In genomic region chr12:31583878-31584277, GRCh38 we compare ENCODE assay signal across 25 cellular contexts. TPM values are rescaled to one million over a fixed set of nuclear protein-coding genes. Genes with fewer than 3 reads are reported as not detected.
DNase-seq lines count a peak whose midpoint lies in the region; ATAC-seq, FAIRE-seq and TF ChIP-seq lines count a peak whose summit lies in the region.
"Had no signal": no experiment of that assay in that cellular context is flagged by ENCODE, and none has a peak within 500 bp of the region (broad histone marks: within the 10 kb centered on the region; RNA-seq: fewer than 3 reads in every experiment).

No MANE protein-coding gene starts in this region.

- POLR2A ChIA-PET in HEK293 (lab: Yijun Ruan, JAX) (interaction anchor here (0.9 kb wide), 1 partner anchor 92 kb away, joined by 3 read pairs; no protein-coding TSS in a partner anchor), PC-3 (lab: Charles Lee; ENCODE audit: unreplicated experiment) (interaction anchor here (0.5 kb wide), 1 partner anchor 72 kb away, joined by 26 read pairs; no protein-coding TSS in a partner anchor)

- BruUV-seq in PC-3 (replicated peaks; lab: Mats Ljungman, UMichigan) = no TSS peak

- DNase-seq in PC-3 (peak; percentile 9), dermis blood vessel endothelial cell (peak; percentile 44), progenitor cell of endocrine pancreas (ENCODE audit: low spot score, unreplicated experiment) (no peak), left lung (no peak), HTR-8/SVneo (ENCODE audit: insufficient read length, low spot score) (no peak)
- no peak for DNase-seq in stimulated activated CD4-positive, alpha-beta T cell treated with anti-CD3 and anti-CD28 coated beads, Interleukin-4, amount 100 ng/mL, for 4 hours
- DNase-seq: C1 segment of cervical spinal cord; CD4-positive, alpha-beta memory T cell; COR-L47; HCEC 1CT; Karpas-422; NCI-H1092 treated with DMSO at 0.1 percent for 48 hours; NCI-H1436; NCI-H187 treated with DMSO at 0.1 percent for 48 hours; NCI-H2171 treated with DMSO at 0.1 percent for 48 hours; NCI-H524; NCI-H774; NK-92 treated with Interleukin-12 subunit alpha and Interleukin-12 subunit beta, amount 100 ng/mL, for 24 hours; PC-9; Right ventricle myocardium superior; RPMI8226 had no signal

- CTCF ChIA-PET in HEK293 (lab: Yijun Ruan, JAX) = interaction anchor here (1.0 kb wide), 1 partner anchor 333 kb away, joined by 3 read pairs; no protein-coding TSS in a partner anchor
- CTCF ChIA-PET in PC-3 (lab: Charles Lee) = no interaction called here

- H3K27ac ChIP-seq in HEK293 (ENCODE audit: extremely low read depth, low read depth, low read length) = no peak overlapping the region
- H3K27ac ChIP-seq in PC-3 (ENCODE audit: low read length) = no peak overlapping the region
- no peak overlapping the region for H3K27ac ChIP-seq in left lung
- H3K27ac ChIP-seq: PC-9 had no signal

- TF ChIP-seq CTCF in HEK293 (tag by site-specific recombination; IDR thresholded peaks at IDR 0.05) = no peak
- no peak for TF ChIP-seq CTCF in PC-3 (conservative IDR thresholded peaks at IDR 0.05; ENCODE audit: low read depth, low read length)
- TF ChIP-seq CTCF in progenitor cell of endocrine pancreas (IDR thresholded peaks at IDR 0.05; ENCODE audit: unreplicated experiment) = no peak
- TF ChIP-seq CTCF in left lung (IDR thresholded peaks at IDR 0.05) = no peak

- H3K9me3 ChIP-seq in HEK293 (ENCODE audit: control insufficient read depth, insufficient read depth, low read depth, low read length) (no peaks in the 10 kb centered on the region), PC-3 (ENCODE audit: low read length) (no peaks in the 10 kb centered on the region), left lung (no peaks in the 10 kb centered on the region)

- peaks cover 4% of the 10 kb centered on the region for H3K36me3 Mint-ChIP-seq in progenitor cell of endocrine pancreas (ENCODE audit: insufficient read depth)
- H3K36me3 Mint-ChIP-seq: CD4-positive, alpha-beta memory T cell had no signal

- no peaks in the 10 kb centered on the region for H3K9me3 Mint-ChIP-seq in progenitor cell of endocrine pancreas (ENCODE audit: low read depth)

- no peaks in the 10 kb centered on the region for H3K27me3 Mint-ChIP-seq in progenitor cell of endocrine pancreas

- peaks cover 34% of the 10 kb centered on the region for H3K79me2 ChIP-seq in PC-3 (ENCODE audit: low read length)

- H3K27ac Mint-ChIP-seq in progenitor cell of endocrine pancreas = peak overlapping the region; percentile 51
- H3K27ac Mint-ChIP-seq: CD4-positive, alpha-beta memory T cell had no signal

- H3K4me2 ChIP-seq in PC-3 (ENCODE audit: low read length) = no peak overlapping the region
- H3K4me2 ChIP-seq: PC-9 had no signal

- no peak overlapping the region for H3K9ac ChIP-seq in PC-3 (ENCODE audit: low read length)

- ATAC-seq in PC-3 (peak; percentile 73), left lung (no peak)

- H3K27me3 ChIP-seq in PC-3 (ENCODE audit: low read length) (no peaks in the 10 kb centered on the region), left lung (no peaks in the 10 kb centered on the region)

- H3K4me1 Mint-ChIP-seq in progenitor cell of endocrine pancreas (ENCODE audit: low read depth) = peaks cover 19% of the 10 kb centered on the region
- H3K4me1 Mint-ChIP-seq: CD4-positive, alpha-beta memory T cell had no signal

- no peaks in the 10 kb centered on the region for H3K9me2 ChIP-seq in PC-3 (replicated peaks; ENCODE audit: low read length)

- intact Hi-C loops in PC-3 (cut with micrococcal nuclease) = loop anchor here (10.0 kb wide), 1 partner anchor 89 kb away; no protein-coding TSS in a partner anchor
- intact Hi-C loops in left lung (cut with DNase I) = no loop called here

- FAIRE-seq in HTR-8/SVneo (lab: Jason Lieb, UNC) = no peak
- FAIRE-seq: A204.1, G401.6, H1 had no signal

- H3F3A ChIP-seq in PC-3 (ENCODE audit: low read length, unreplicated experiment) = no peaks in the 10 kb centered on the region

- H3K4me1 ChIP-seq in HEK293 (ENCODE audit: control insufficient read depth, insufficient read depth, low read length) (peaks cover 15% of the 10 kb centered on the region), PC-3 (ENCODE audit: insufficient read depth, low read length) (peaks cover 7% of the 10 kb centered on the region), left lung (peaks cover 0 to 3% of the 10 kb centered on the region in 2 donors)

- H3K4me3 ChIP-seq in HEK293 (ENCODE audit: low read depth, low read length) = no peak overlapping the region
- H3K4me3 ChIP-seq in PC-3 (ENCODE audit: low read length) = no peak overlapping the region
- no peak overlapping the region for H3K4me3 ChIP-seq in left lung
- H3K4me3 ChIP-seq: PC-9 had no signal

- H3K36me3 ChIP-seq in HEK293 (ENCODE audit: control insufficient read depth in 2 of 2, insufficient read depth in 1 of 2, low read length in 2 of 2) (no peaks in the 10 kb centered on the region; a peak in 1 of 3 replicates), PC-3 (ENCODE audit: low read depth, low read length) (no peaks in the 10 kb centered on the region), left lung (no peaks in the 10 kb centered on the region)

- H2AFZ ChIP-seq in PC-3 (ENCODE audit: low read length) = no peak overlapping the region
- H2AFZ ChIP-seq: PC-9 had no signal

- H4K20me1 ChIP-seq in PC-3 (ENCODE audit: low read length) = no peaks in the 10 kb centered on the region

- H3K4me3 Mint-ChIP-seq in progenitor cell of endocrine pancreas (ENCODE audit: low read depth) = no peak overlapping the region
- H3K4me3 Mint-ChIP-seq: CD4-positive, alpha-beta memory T cell had no signal

TF ChIP-seq in HEK293, 187 proteins besides CTCF, POLR2A, EP300 and RAD21:
- TF ChIP-seq ZNF350 (tag by site-specific recombination; IDR thresholded peaks at IDR 0.05) (no peak), ZNF362 (tag by site-specific recombination; IDR thresholded peaks at IDR 0.05) (no peak), PRDM1 (tag by site-specific recombination; IDR thresholded peaks at IDR 0.05) (peak; percentile 72; the same call in 1 of the 2 replicates), PATZ1 (tag by site-specific recombination; IDR thresholded peaks at IDR 0.05) (no peak)

RNA-seq across cellular contexts. Expression of gene DENND5B, which starts 7.1 kb away (rescaled TPM):
- total RNA-seq in PC-3 (2014; rRNA removed) (4.2 and 14.2 TPM in 2 replicates), dermis blood vessel endothelial cell (12.1 and 19.3 TPM in 2 replicates), progenitor cell of endocrine pancreas (34.6 and 35.0 TPM in 2 replicates), left lung (1 to 10 TPM; 4.4 to 6.0 TPM)
- total RNA-seq: CD4-positive, alpha-beta memory T cell had no signal

Comparison
In these comparisons a context has a peak if more than half of its experiments do, and no peak if none do; other contexts are left out.
1. DNase-seq: peak in PC-3 (single experiment) and dermis blood vessel endothelial cell (single experiment); none in progenitor cell of endocrine pancreas (single experiment), stimulated activated CD4-positive, alpha-beta T cell treated with anti-CD3 and anti-CD28 coated beads, Interleukin-4, amount 100 ng/mL, for 4 hours (0 of 2), left lung (0 of 2) and HTR-8/SVneo (single experiment).